Comparison of ENCODE assay signal across 1 cellular context in genomic region chr14:23286020-23286903, GRCh38.
TF ChIP-seq lines count a peak whose summit lies in the region.

HOMEZ (minus strand) TSS chr14:23286132; CDS start chr14:23285952, 180 bp downstream.

TF ChIP-seq in HepG2, 621 proteins besides CTCF, POLR2A, EP300 and RAD21 (continued from another document and continues in another):
- TF ChIP-seq ZNF407 (CRISPR knock-in tag; IDR thresholded peaks at IDR 0.05; ENCODE audit: not compliant biosample characterization) (no peak), PHF5A (CRISPR knock-in tag; IDR thresholded peaks at IDR 0.05; ENCODE audit: low read depth, unreplicated experiment) (peak; percentile 63), ZFP36L2 (CRISPR knock-in tag; IDR thresholded peaks at IDR 0.05) (no peak; the same call in 1 of the 2 replicates), FOXP1 (IDR thresholded peaks at IDR 0.05) (no peak), FOXP1 (CRISPR knock-in tag; IDR thresholded peaks at IDR 0.05) (0 out of 2 replicates have a peak, but pooled peaks have one; percentile 24), ATF4 (CRISPR knock-in tag; IDR thresholded peaks at IDR 0.05) (no peak), HOXA7 (CRISPR knock-in tag; IDR thresholded peaks at IDR 0.05) (no peak), PCBP2 (optimal IDR thresholded peaks at IDR 0.05; ENCODE audit: low read depth, low read length, poor library complexity, severe bottlenecking) (no peak), GRHL1 (CRISPR knock-in tag; conservative IDR thresholded peaks at IDR 0.05) (no peak), CENPT (CRISPR knock-in tag; IDR thresholded peaks at IDR 0.05; ENCODE audit: low read depth) (no peak), ZNF619 (CRISPR knock-in tag; IDR thresholded peaks at IDR 0.05) (peak; percentile 98), ZNF337 (CRISPR knock-in tag; IDR thresholded peaks at IDR 0.05; ENCODE audit: borderline replicate concordance, low read depth) (no peak), RFXAP (CRISPR knock-in tag; IDR thresholded peaks at IDR 0.05; ENCODE audit: borderline replicate concordance) (peak; percentile 98), KLF12 (CRISPR knock-in tag; IDR thresholded peaks at IDR 0.05; ENCODE audit: borderline replicate concordance) (peak; percentile 92), ZBTB26 (CRISPR knock-in tag; IDR thresholded peaks at IDR 0.05; ENCODE audit: borderline replicate concordance) (peak; percentile 66), ZNF703 (CRISPR knock-in tag; IDR thresholded peaks at IDR 0.05; ENCODE audit: borderline replicate concordance) (peak; percentile 30; the same call in 1 of the 2 replicates), FOXA1 (IDR thresholded peaks at IDR 0.05) (no peak), FOXA1 (CRISPR knock-in tag; IDR thresholded peaks at IDR 0.05) (no peak), FOXO1 (CRISPR knock-in tag; IDR thresholded peaks at IDR 0.05) (peak; percentile 31; the same call in 1 of the 2 replicates), ZBTB40 (IDR thresholded peaks at IDR 0.05) (no peak), ZBTB40 (CRISPR knock-in tag; IDR thresholded peaks at IDR 0.05) (peak; percentile 60; the same call in 1 of the 2 replicates), ZKSCAN1 (IDR thresholded peaks at IDR 0.05; ENCODE audit: low read length) (no peak), ZNF710 (CRISPR knock-in tag; IDR thresholded peaks at IDR 0.05; ENCODE audit: borderline replicate concordance) (peak; percentile 95), ZNF572 (CRISPR knock-in tag; IDR thresholded peaks at IDR 0.05) (peak; percentile 87), SSRP1 (CRISPR knock-in tag; IDR thresholded peaks at IDR 0.05) (no peak), IRF9 (CRISPR knock-in tag; IDR thresholded peaks at IDR 0.05; ENCODE audit: borderline replicate concordance) (peak; percentile 94), E2F5 (CRISPR knock-in tag; conservative IDR thresholded peaks at IDR 0.05) (peak; percentile 34; the same call in 1 of the 2 replicates), HOXA5 (CRISPR knock-in tag; IDR thresholded peaks at IDR 0.05) (peak; percentile 88), SMAD1 (CRISPR knock-in tag; IDR thresholded peaks at IDR 0.05; ENCODE audit: borderline replicate concordance, low read depth) (peak; percentile 25; the same call in 1 of the 2 replicates)
